Comparison of ENCODE assay signal across 8 cellular contexts in genomic region chr13:41053384-41053826, GRCh38. TPM values are rescaled to one million over a fixed set of nuclear protein-coding genes. Genes with fewer than 3 reads are reported as not detected.
A peak's percentile ranks its signal among the peaks of the same experiment; 100 is the strongest.
DNase-seq lines count a peak whose midpoint lies in the region; ATAC-seq and TF ChIP-seq lines count a peak whose summit lies in the region.

No MANE protein-coding gene starts in this region.

- H3K27me3 ChIP-seq in PC-9 (ENCODE audit: insufficient read depth, low read depth), result no peaks in the 10 kb centered on the region

- ATAC-seq in HG02759 (IDR thresholded peaks at IDR 0.05; ENCODE audit: unreplicated experiment), result peak; percentile 84

- H2AFZ ChIP-seq in PC-9, result no peak overlapping the region

- POLR2A ChIA-PET in PC-9 (lab: Charles Lee; ENCODE audit: unreplicated experiment), result interaction anchor here (0.7 kb wide), 1 partner anchor 12 kb away, joined by 7 read pairs; no protein-coding TSS in a partner anchor

- intact Hi-C loops in PC-9 (cut with micrococcal nuclease; ENCODE audit: unreplicated experiment), result no loop called here

- CTCF ChIA-PET in PC-9 (lab: Charles Lee), result interaction anchor here (0.7 kb wide), 1 partner anchor 35 kb away, joined by 3 read pairs; no protein-coding TSS in a partner anchor

- TF ChIP-seq CTCF in GM10266 (IDR thresholded peaks at IDR 0.05; ENCODE audit: control insufficient read depth, insufficient read depth, low read depth, missing control alignments) (no peak), PC-9 (conservative IDR thresholded peaks at IDR 0.05) (no peak)

- H3K4me2 ChIP-seq in PC-9, result peak overlapping the region; percentile 57

- H3K9me3 ChIP-seq in PC-9 (ENCODE audit: insufficient read depth, low read depth), result no peaks in the 10 kb centered on the region; the same call in 1 of the 2 replicates

- H3K27ac ChIP-seq in PC-9, result peak overlapping the region; percentile 49

- H3K9me2 ChIP-seq in PC-9 (ENCODE audit: insufficient read depth), result no peaks in the 10 kb centered on the region

- peaks cover 17% of the 10 kb centered on the region for H3K4me1 ChIP-seq in PC-9 (replicated peaks; ENCODE audit: insufficient read depth)

- no peaks in the 10 kb centered on the region; the same call in 1 of the 2 replicates for H3K36me3 ChIP-seq in PC-9 (ENCODE audit: low read depth)

- H4K20me1 ChIP-seq in PC-9 (ENCODE audit: insufficient read depth), result no peaks in the 10 kb centered on the region

- peak; percentile 36 for DNase-seq in GM10266 (ENCODE audit: extremely low spot score)
- DNase-seq in PC-9, result peak in 1 of 2 experiments; percentile 37
- DNase-seq in iris pigment epithelial cell (ENCODE audit: low read depth), result peak; percentile 81
- no peak for DNase-seq in hypothalamus (lab: John Stamatoyannopoulos, UW)
- no peak for DNase-seq in activated gamma-delta T cell treated with Interleukin-2 at 50 U/mL for 16 hours
- no peak for DNase-seq in NCI-H2227 (lab: John Stamatoyannopoulos, UW; ENCODE audit: unreplicated experiment)
- no peak for DNase-seq in kidney glomerular epithelial cell (lab: John Stamatoyannopoulos, UW)

- H3K79me2 ChIP-seq in PC-9 (ENCODE audit: low read depth), result peaks cover 92% of the 10 kb centered on the region

- H3F3A ChIP-seq in PC-9 (ENCODE audit: insufficient read depth, low read depth), result peaks cover 10% of the 10 kb centered on the region; the same call in 1 of the 2 replicates

- BruUV-seq in PC-9 (replicated peaks; lab: Mats Ljungman, UMichigan), result no TSS peak

- no peak overlapping the region for H3K4me3 ChIP-seq in PC-9

RNA-seq across cellular contexts. Expression of gene WBP4, which starts 7.9 kb away (rescaled TPM):
- total RNA-seq in PC-9 (2021), result 4.2 and 6.3 TPM in 2 replicates

RNA-seq across cellular contexts. Expression of gene ELF1, which starts 34.3 kb away (rescaled TPM):
- total RNA-seq in PC-9 (2021), result 31.2 and 36.0 TPM in 2 replicates

Comparison
In these comparisons a context has a peak if more than half of its experiments do, and no peak if none do; other contexts are left out.
1. DNase-seq: peak in GM10266 (single experiment) and iris pigment epithelial cell (single experiment); none in hypothalamus (0 of 51), activated gamma-delta T cell treated with Interleukin-2 at 50 U/mL for 16 hours (single experiment), NCI-H2227 (single experiment) and kidney glomerular epithelial cell (single experiment).